Comparison of ENCODE assay signal across 10 cellular contexts in genomic region chr15:90561344-90562244, GRCh38. TPM values are rescaled to one million over a fixed set of nuclear protein-coding genes. Genes with fewer than 3 reads are reported as not detected.
DNase-seq lines count a peak whose midpoint lies in the region; ATAC-seq and TF ChIP-seq lines count a peak whose summit lies in the region.
"Had no signal": no experiment of that assay in that cellular context is flagged by ENCODE, and none has a peak within 500 bp of the region (broad histone marks: within the 10 kb centered on the region; RNA-seq: fewer than 3 reads in every experiment).

No MANE protein-coding gene starts in this region.

- no peaks in the 10 kb centered on the region for H3K9me3 ChIP-seq in SK-N-SH
- H3K9me3 ChIP-seq: SJSA1 had no signal

- no peak for ATAC-seq in SK-N-SH treated with all-trans-retinoic acid at 6 μM for 48 hours
- ATAC-seq in activated T-helper 17 cell treated with anti-CD3 and anti-CD28 coated beads, Interleukin-2, amount 50 U/mL, for 72 hours (replicated peaks): peak; percentile 84
- no peak for ATAC-seq in HG02571 (IDR thresholded peaks at IDR 0.05; ENCODE audit: unreplicated experiment)

- H4K20me1 ChIP-seq in SK-N-SH (ENCODE audit: insufficient read depth): no peaks in the 10 kb centered on the region

- no peaks in the 10 kb centered on the region for H3K9me2 ChIP-seq in SK-N-SH

- 96% methylated on average over 5 of the region's 5 CpGs for WGBS in SK-N-SH (ENCODE audit: low lambda C conversion rate)

- CTCF ChIA-PET in SK-N-SH (lab: Yijun Ruan, JAX): interaction anchor here (0.8 to 1.9 kb wide), 7 partner anchors 10 to 242 kb away, joined by 3 to 6 read pairs (median 3); no protein-coding TSS in a partner anchor

- no peak overlapping the region for H3K4me3 ChIP-seq in SK-N-SH (ENCODE audit: low read depth in 2 of 2, low read length in 1 of 2)
- H3K4me3 ChIP-seq: SJSA1 had no signal

- H3K9me3 Mint-ChIP-seq in activated T-helper 17 cell treated with anti-CD3 and anti-CD28 coated beads, Interleukin-2, amount 50 U/mL, for 72 hours: no peaks in the 10 kb centered on the region

- TF ChIP-seq CTCF in SK-N-SH (IDR thresholded peaks at IDR 0.05): no peak

- TF ChIP-seq EP300 in SK-N-SH (IDR thresholded peaks at IDR 0.05; ENCODE audit: borderline replicate concordance in 1 of 2, low read depth in 1 of 2, low read length in 1 of 2): no peak; a peak in 1 of 4 replicates

- POLR2A ChIA-PET in SK-N-SH (lab: Yijun Ruan, JAX): interaction anchor here (1.3 to 2.2 kb wide), 2 partner anchors 31 to 40 kb away, joined by 3 to 8 read pairs; no protein-coding TSS in a partner anchor

- DNase-seq in SK-N-SH (no peak), COR-L47 (lab: John Stamatoyannopoulos, UW) (no peak), NCI-H510A (lab: John Stamatoyannopoulos, UW) (no peak)

- 0 out of 2 replicates have a peak overlapping the region, but pooled peaks have one; percentile 28 for H3K9ac ChIP-seq in SK-N-SH

- peak overlapping the region; percentile 66 for H3K27ac Mint-ChIP-seq in activated T-helper 17 cell treated with anti-CD3 and anti-CD28 coated beads, Interleukin-2, amount 50 U/mL, for 72 hours

- H3K36me3 ChIP-seq in SK-N-SH (replicated peaks in 1 of 2; ENCODE audit: control insufficient read depth in 1 of 2, insufficient read depth in 2 of 2, low read length in 1 of 2): peaks cover 3 to 16% of the 10 kb centered on the region in 2 experiments
- H3K36me3 ChIP-seq: SJSA1 had no signal

- H3K27me3 ChIP-seq in SK-N-SH (ENCODE audit: insufficient read depth) (no peaks in the 10 kb centered on the region), layer of hippocampus (ENCODE audit: control insufficient read depth, insufficient read depth, low read length) (no peaks in the 10 kb centered on the region)
- H3K27me3 ChIP-seq: SJSA1 had no signal

- no peak for TF ChIP-seq RAD21 in SK-N-SH (IDR thresholded peaks at IDR 0.05; ENCODE audit: low read length)

- peaks cover 66% of the 10 kb centered on the region for H3K4me1 Mint-ChIP-seq in activated T-helper 17 cell treated with anti-CD3 and anti-CD28 coated beads, Interleukin-2, amount 50 U/mL, for 72 hours

- peaks cover 32 to 49% of the 10 kb centered on the region in 2 experiments for H3K4me1 ChIP-seq in SK-N-SH (ENCODE audit: control insufficient read depth in 1 of 2, insufficient read depth in 2 of 2, low read depth in 1 of 2, low read length in 1 of 2)

- H3K27ac ChIP-seq in SK-N-SH (ENCODE audit: low read depth in 2 of 2, low read length in 1 of 2) (peak overlapping the region; percentile 94 to 97; a peak in 3 of 4 replicates), layer of hippocampus (ENCODE audit: low read depth, low read length) (peak overlapping the region; percentile 36), temporal lobe (ENCODE audit: low read depth, low read length) (peak overlapping the region; percentile 13)
- H3K27ac ChIP-seq: epithelial cell of prostate had no signal

- no peak overlapping the region for H2AFZ ChIP-seq in SK-N-SH (ENCODE audit: low read depth)

- H3K4me2 ChIP-seq in SK-N-SH: no peak overlapping the region

- H3K79me2 ChIP-seq in SK-N-SH (ENCODE audit: insufficient read depth): peaks cover 60% of the 10 kb centered on the region

- no peaks in the 10 kb centered on the region for H3K27me3 Mint-ChIP-seq in activated T-helper 17 cell treated with anti-CD3 and anti-CD28 coated beads, Interleukin-2, amount 50 U/mL, for 72 hours

- peak overlapping the region; percentile 59 for H3K4me3 Mint-ChIP-seq in activated T-helper 17 cell treated with anti-CD3 and anti-CD28 coated beads, Interleukin-2, amount 50 U/mL, for 72 hours

- H3F3A ChIP-seq in SK-N-SH (replicated peaks; ENCODE audit: insufficient read depth): peaks cover 34% of the 10 kb centered on the region

- H3K36me3 Mint-ChIP-seq in activated T-helper 17 cell treated with anti-CD3 and anti-CD28 coated beads, Interleukin-2, amount 50 U/mL, for 72 hours (ENCODE audit: low read depth): peaks cover 32% of the 10 kb centered on the region

TF ChIP-seq in SK-N-SH, 30 proteins besides CTCF, POLR2A, EP300 and RAD21:
- TF ChIP-seq MAX (IDR thresholded peaks at IDR 0.05; ENCODE audit: low read depth) (no peak), USF2 (IDR thresholded peaks at IDR 0.05; ENCODE audit: borderline replicate concordance, low read depth, low read length) (no peak), REST (IDR thresholded peaks at IDR 0.05; ENCODE audit: low read depth, low read length) (no peak)
TF ChIP-seq in SK-N-SH: peak in this region for 0.

TF ChIP-seq in SK-N-SH treated with all-trans-retinoic acid at 6 μM for 48 hours, 23 proteins besides CTCF, POLR2A, EP300 and RAD21:
- TF ChIP-seq ARNTL (CRISPR knock-in tag; IDR thresholded peaks at IDR 0.05; ENCODE audit: borderline replicate concordance, low read depth) (no peak), CREB5 (CRISPR knock-in tag; IDR thresholded peaks at IDR 0.05; ENCODE audit: low read depth) (no peak), PATZ1 (CRISPR knock-in tag; IDR thresholded peaks at IDR 0.05; ENCODE audit: borderline replicate concordance) (no peak), OSR1 (CRISPR knock-in tag; IDR thresholded peaks at IDR 0.05) (no peak), PPARA (CRISPR knock-in tag; IDR thresholded peaks at IDR 0.05; ENCODE audit: borderline replicate concordance) (no peak), TCF4 (CRISPR knock-in tag; IDR thresholded peaks at IDR 0.05; ENCODE audit: borderline replicate concordance) (no peak), POU6F1 (CRISPR knock-in tag; IDR thresholded peaks at IDR 0.05; ENCODE audit: borderline replicate concordance, low read depth) (no peak), GLIS3 (CRISPR knock-in tag; IDR thresholded peaks at IDR 0.05) (no peak), ZNF70 (CRISPR knock-in tag; IDR thresholded peaks at IDR 0.05) (no peak), CSDC2 (CRISPR knock-in tag; IDR thresholded peaks at IDR 0.05) (no peak)

RNA-seq across cellular contexts. Expression of gene CRTC3, which starts 31.9 kb away (rescaled TPM):
- 16.7 TPM in 2 replicates for polyA plus RNA-seq in SK-N-SH (2012; rRNA removed)
- polyA plus RNA-seq in SK-N-SH (2012; cell fraction: cytosol; rRNA removed): 9.5 and 12.3 TPM in 2 replicates
- 31.4 and 40.2 TPM in 2 replicates for polyA plus RNA-seq in SK-N-SH (2012; cell fraction: nucleus; rRNA removed)
- 10 to 100 TPM; 50.6 to 61.0 TPM for total RNA-seq in activated T-helper 17 cell treated with anti-CD3 and anti-CD28 coated beads, Interleukin-2, amount 50 U/mL, for 72 hours
- 15.2 TPM for total RNA-seq in temporal lobe

Comparison
In these comparisons a context has a peak if more than half of its experiments do, and no peak if none do; other contexts are left out.
1. H3K27ac ChIP-seq: peak in every context shown above with its lines; median percentile 96 in SK-N-SH; 36 in layer of hippocampus; 13 in temporal lobe.